In the genomic region with DNA sequence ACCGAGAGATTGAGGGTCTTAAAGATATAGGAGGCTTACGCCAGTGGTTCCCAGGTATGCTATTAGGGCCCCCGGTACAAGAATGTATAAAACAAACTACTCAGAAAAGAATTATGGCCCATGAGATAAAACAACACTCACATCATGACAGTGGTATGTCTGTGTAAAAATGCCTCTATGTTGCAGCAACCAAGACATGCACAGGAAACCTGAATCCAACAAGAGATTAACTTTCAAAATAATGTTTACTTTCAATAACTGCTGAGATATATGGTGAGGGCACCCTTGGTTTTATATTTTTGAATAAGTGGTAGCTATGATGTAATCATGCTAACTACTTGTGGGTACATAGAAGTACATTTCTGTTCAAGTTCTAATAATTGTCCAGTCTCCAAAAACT, we compare ENCODE assay signal across 23 cellular contexts.
DNase-seq lines count a peak whose midpoint lies in the region; ATAC-seq and TF ChIP-seq lines count a peak whose summit lies in the region.
"Had no signal": no experiment of that assay in that cellular context is flagged by ENCODE, and none has a peak within 500 bp of the region (broad histone marks: within the 10 kb centered on the region; RNA-seq: fewer than 3 reads in every experiment).

No MANE protein-coding gene starts in this region.

- H3K27me3 ChIP-seq in hepatocyte (no peaks in the 10 kb centered on the region), gastrocnemius medialis (no peaks in the 10 kb centered on the region)
- H3K27me3 ChIP-seq: BLaER1 treated with 17β-estradiol and CSF1 and Interleukin-3, amounts not matched to agents 10 nM and 100 nM; body of pancreas had no signal

- H3K27ac Mint-ChIP-seq in WTC11: peak overlapping the region; percentile 34; the same call in 1 of the 2 replicates
- H3K27ac Mint-ChIP-seq in effector memory CD8-positive, alpha-beta T cell: peak overlapping the region in 1 of 2 donors; percentile 54
- H3K27ac Mint-ChIP-seq: activated CD8-positive, alpha-beta memory T cell treated with anti-CD3 and anti-CD28 coated beads, Interleukin-2, amount 10 ng/mL, durations not matched to agents 7 days and 5 days had no signal

- no peaks in the 10 kb centered on the region for H3K9me2 ChIP-seq in hepatocyte (replicated peaks; ENCODE audit: insufficient read depth)

- CTCF ChIA-PET in WTC11 (lab: Charles Lee): no interaction called here

- H3K4me1 ChIP-seq in hepatocyte (ENCODE audit: insufficient read depth) (peaks cover 43% of the 10 kb centered on the region), gastrocnemius medialis (peaks cover 68 to 71% of the 10 kb centered on the region in 2 donors)

- H3K9me3 Mint-ChIP-seq in WTC11: no peaks in the 10 kb centered on the region
- H3K9me3 Mint-ChIP-seq in effector memory CD8-positive, alpha-beta T cell: no peaks in the 10 kb centered on the region
- H3K9me3 Mint-ChIP-seq: immature natural killer cell, natural killer cell had no signal

- no peaks in the 10 kb centered on the region for H3K27me3 Mint-ChIP-seq in WTC11 (ENCODE audit: low read depth)
- no peaks in the 10 kb centered on the region for H3K27me3 Mint-ChIP-seq in effector memory CD8-positive, alpha-beta T cell
- H3K27me3 Mint-ChIP-seq: activated CD8-positive, alpha-beta memory T cell treated with anti-CD3 and anti-CD28 coated beads, Interleukin-2, amount 10 ng/mL, durations not matched to agents 7 days and 5 days had no signal

- no peak overlapping the region for H2AFZ ChIP-seq in hepatocyte

- H4K20me1 ChIP-seq in hepatocyte (ENCODE audit: insufficient read depth, poor library complexity, severe bottlenecking): peaks cover 94% of the 10 kb centered on the region

- H3K4me3 Mint-ChIP-seq in WTC11: no peak overlapping the region
- no peak overlapping the region for H3K4me3 Mint-ChIP-seq in effector memory CD8-positive, alpha-beta T cell
- H3K4me3 Mint-ChIP-seq: activated CD8-positive, alpha-beta memory T cell treated with anti-CD3 and anti-CD28 coated beads, Interleukin-2, amount 10 ng/mL, durations not matched to agents 7 days and 5 days; immature natural killer cell; natural killer cell had no signal

- 47% methylated on average over 3 of the region's 3 CpGs for WGBS in hepatocyte (ENCODE audit: low lambda C conversion rate, missing lambda C conversion rate)

- TF ChIP-seq CTCF in WTC11 (IDR thresholded peaks at IDR 0.05) (no peak), hepatocyte (IDR thresholded peaks at IDR 0.05; ENCODE audit: poor library complexity) (no peak), gastrocnemius medialis (IDR thresholded peaks at IDR 0.05 in 4 of 5, conservative IDR thresholded peaks at IDR 0.05 in 1 of 5) (no peak)

- H3K27ac ChIP-seq in hepatocyte (peak overlapping the region; percentile 67), gastrocnemius medialis (peak overlapping the region; percentile 58 to 79 (median 66))
- H3K27ac ChIP-seq: BLaER1 treated with 17β-estradiol and CSF1 and Interleukin-3, amounts not matched to agents 10 nM and 100 nM; body of pancreas; left ventricle myocardium inferior; WERI-Rb-1 had no signal

- DNase-seq in EL (peak; percentile 34), WTC11 (ENCODE audit: low spot score) (no peak), hepatocyte (ENCODE audit: low spot score) (no peak), gastrocnemius medialis (no peak), GDM1 (lab: John Stamatoyannopoulos, UW) (no peak), NCI-H1417 treated with DMSO at 0.1 percent for 48 hours (lab: John Stamatoyannopoulos, UW) (no peak)
- no peak for DNase-seq in effector memory CD8-positive, alpha-beta T cell
- DNase-seq: activated CD4-positive, alpha-beta T cell treated with anti-CD3 and anti-CD28 coated beads, Interleukin-2, amount 50 U/mL, for 1 hour; activated CD8-positive, alpha-beta memory T cell treated with anti-CD3 and anti-CD28 coated beads, Interleukin-2, amount 10 ng/mL, durations not matched to agents 7 days and 5 days; activated effector memory CD4-positive, alpha-beta T cell treated with Interleukin-2 at 50 U/mL for 16 hours; body of pancreas; Caco-2; effector memory CD4-positive, alpha-beta T cell; foreskin melanocyte; immature natural killer cell; left ventricle myocardium inferior; natural killer cell; NCI-H1092; NCI-H1930; NCI-H774; posterior cingulate gyrus; WERI-Rb-1 had no signal

- no peak for TF ChIP-seq POLR2A in gastrocnemius medialis (IDR thresholded peaks at IDR 0.05)

- H3K79me2 ChIP-seq in hepatocyte: peaks cover 100% of the 10 kb centered on the region

- peaks cover 52% of the 10 kb centered on the region for H3K4me1 Mint-ChIP-seq in WTC11
- H3K4me1 Mint-ChIP-seq in effector memory CD8-positive, alpha-beta T cell (ENCODE audit: low read depth in 2 of 2): peaks cover 30 to 51% of the 10 kb centered on the region in 2 donors

- POLR2A ChIA-PET in WTC11 (lab: Charles Lee): no interaction called here

- H3K4me3 ChIP-seq in hepatocyte: no peak overlapping the region
- no peak overlapping the region for H3K4me3 ChIP-seq in gastrocnemius medialis
- H3K4me3 ChIP-seq: BLaER1 treated with 17β-estradiol and CSF1 and Interleukin-3, amounts not matched to agents 10 nM and 100 nM; body of pancreas; left ventricle myocardium inferior had no signal

- peaks cover 29% of the 10 kb centered on the region for H3K36me3 Mint-ChIP-seq in WTC11
- peaks cover 60% of the 10 kb centered on the region for H3K36me3 Mint-ChIP-seq in effector memory CD8-positive, alpha-beta T cell (ENCODE audit: insufficient read depth)
- H3K36me3 Mint-ChIP-seq: natural killer cell had no signal

- in situ Hi-C loops in gastrocnemius medialis (cut with MboI; ENCODE audit: low sequenced_read_pairs in 4 of 4): no loop called here

- peak overlapping the region; percentile 30 for H3K4me2 ChIP-seq in hepatocyte
- H3K4me2 ChIP-seq: BLaER1 treated with 17β-estradiol and CSF1 and Interleukin-3, amounts not matched to agents 10 nM and 100 nM had no signal

- intact Hi-C loops in gastrocnemius medialis (cut with DNase I; ENCODE audit: low total_unique reads): loop anchor here (5.0 kb wide), 1 partner anchor 47 kb away; no protein-coding TSS in a partner anchor

- no peaks in the 10 kb centered on the region for H3K36me3 ChIP-seq in hepatocyte (replicated peaks; ENCODE audit: insufficient read depth, low read depth)
- no peaks in the 10 kb centered on the region for H3K36me3 ChIP-seq in gastrocnemius medialis

- ATAC-seq in WTC11 (no peak), gastrocnemius medialis (no peak)
- no peak for ATAC-seq in effector memory CD8-positive, alpha-beta T cell (replicated peaks)
- ATAC-seq: activated CD8-positive, alpha-beta memory T cell treated with anti-CD3 and anti-CD28 coated beads, Interleukin-2, amount 10 ng/mL, durations not matched to agents 7 days and 5 days; body of pancreas; natural killer cell had no signal

- H3K9me3 ChIP-seq in hepatocyte (ENCODE audit: low read depth) (no peaks in the 10 kb centered on the region), gastrocnemius medialis (no peaks in the 10 kb centered on the region)
- H3K9me3 ChIP-seq: BLaER1 treated with 17β-estradiol and CSF1 and Interleukin-3, amounts not matched to agents 10 nM and 100 nM; body of pancreas; Caco-2; left ventricle myocardium inferior had no signal

TF ChIP-seq in WTC11, 78 proteins besides CTCF, POLR2A, EP300 and RAD21 (continues in another document):
- TF ChIP-seq ZNF423 (CRISPR knock-in tag; IDR thresholded peaks at IDR 0.05) (no peak), MAX (CRISPR knock-in tag; IDR thresholded peaks at IDR 0.05) (no peak), ZNF281 (CRISPR knock-in tag; IDR thresholded peaks at IDR 0.05) (no peak), RELA (CRISPR knock-in tag; IDR thresholded peaks at IDR 0.05; ENCODE audit: borderline replicate concordance) (no peak), JAZF1 (CRISPR knock-in tag; IDR thresholded peaks at IDR 0.05) (no peak)
- TF ChIP-seq, protein P1, sequence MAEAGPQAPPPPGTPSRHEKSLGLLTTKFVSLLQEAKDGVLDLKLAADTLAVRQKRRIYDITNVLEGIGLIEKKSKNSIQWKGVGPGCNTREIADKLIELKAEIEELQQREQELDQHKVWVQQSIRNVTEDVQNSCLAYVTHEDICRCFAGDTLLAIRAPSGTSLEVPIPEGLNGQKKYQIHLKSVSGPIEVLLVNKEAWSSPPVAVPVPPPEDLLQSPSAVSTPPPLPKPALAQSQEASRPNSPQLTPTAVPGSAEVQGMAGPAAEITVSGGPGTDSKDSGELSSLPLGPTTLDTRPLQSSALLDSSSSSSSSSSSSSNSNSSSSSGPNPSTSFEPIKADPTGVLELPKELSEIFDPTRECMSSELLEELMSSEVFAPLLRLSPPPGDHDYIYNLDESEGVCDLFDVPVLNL (CRISPR knock-in tag; IDR thresholded peaks at IDR 0.05; ENCODE audit: borderline replicate concordance, low read depth): no peak
